In the genomic region with DNA sequence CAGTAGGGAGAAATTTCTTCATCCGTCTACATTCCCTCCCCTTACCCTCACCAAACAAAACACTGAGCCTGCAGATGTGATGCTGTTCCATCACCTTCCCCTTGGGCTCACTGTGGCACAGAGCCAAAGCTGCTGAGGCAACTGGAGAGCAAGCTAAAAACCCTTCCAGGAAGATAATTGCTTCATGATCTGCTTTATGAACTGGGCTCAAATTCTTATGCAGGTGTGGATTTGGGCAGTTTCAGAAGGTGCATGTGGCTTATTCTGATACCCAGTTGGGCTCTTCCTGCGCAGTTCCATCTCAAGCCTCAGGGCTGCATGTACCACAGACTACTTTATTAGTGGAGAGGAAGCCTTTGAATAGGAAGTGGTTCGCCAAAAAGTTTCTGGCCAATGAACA, we compare ENCODE assay signal across 10 cellular contexts. TPM values are rescaled to one million over a fixed set of nuclear protein-coding genes. Genes with fewer than 3 reads are reported as not detected.
DNase-seq lines count a peak whose midpoint lies in the region; ATAC-seq and TF ChIP-seq lines count a peak whose summit lies in the region.
"Had no signal": no experiment of that assay in that cellular context is flagged by ENCODE, and none has a peak within 500 bp of the region (broad histone marks: within the 10 kb centered on the region; RNA-seq: fewer than 3 reads in every experiment).

No MANE protein-coding gene starts in this region.

- TF ChIP-seq CTCF in GM12865 (IDR thresholded peaks at IDR 0.05; ENCODE audit: insufficient read depth, low read depth, low read length, missing control alignments) = no peak
- TF ChIP-seq CTCF in Panc1 (IDR thresholded peaks at IDR 0.05) = no peak

- intact Hi-C loops in Panc1 (cut with micrococcal nuclease; ENCODE audit: unreplicated experiment) = no loop called here

- POLR2A ChIA-PET in Panc1 (lab: Charles Lee) = no interaction called here

- H3K27ac ChIP-seq in Panc1 (ENCODE audit: low read length) = no peak overlapping the region

- 0 out of 2 replicates have a peak, but pooled peaks cover 7% of the 10 kb centered on the region for H3K36me3 ChIP-seq in Panc1 (ENCODE audit: control insufficient read depth, insufficient read depth, low read length)

- CTCF ChIA-PET in Panc1 (lab: Charles Lee) = no interaction called here

- ATAC-seq in GM21786 (IDR thresholded peaks at IDR 0.05; ENCODE audit: unreplicated experiment) (peak; percentile 65), Panc1 (0 out of 2 replicates have a peak, but pooled peaks have one; percentile 32)

- H3K27me3 ChIP-seq in Panc1 (ENCODE audit: control insufficient read depth, insufficient read depth, low read length) = no peaks in the 10 kb centered on the region

- H3K4me3 ChIP-seq in GM12865 (ENCODE audit: low read depth, low read length) (no peak overlapping the region), Panc1 (ENCODE audit: low read depth in 2 of 2, low read length in 2 of 2) (no peak overlapping the region)

- in situ Hi-C loops in Panc1 (cut with HindIII; ENCODE audit: low pct_unique_long_range_greater_than_20kb, low sequenced_read_pairs) = no loop called here

- no peaks in the 10 kb centered on the region for H3K4me1 ChIP-seq in Panc1 (ENCODE audit: control insufficient read depth, insufficient read depth, low read length)

- no peaks in the 10 kb centered on the region for H3K9me3 ChIP-seq in Panc1 (ENCODE audit: control insufficient read depth, insufficient read depth, low read depth, low read length)

- DNase-seq in GM12865 (ENCODE audit: low read depth) (peak; percentile 67), Panc1 (ENCODE audit: low read depth, low spot score) (no peak), iris pigment epithelial cell (ENCODE audit: low read depth) (peak; percentile 55), DMS53 treated with DMSO at 0.1 percent for 48 hours (lab: John Stamatoyannopoulos, UW; ENCODE audit: unreplicated experiment) (no peak), kidney tubule cell (ENCODE audit: low spot score) (no peak)
- DNase-seq in central memory CD4-positive, alpha-beta T cell = no peak
- no peak for DNase-seq in activated naive CD4-positive, alpha-beta T cell treated with Interleukin-2 at 50 U/mL for 16 hours
- DNase-seq: H9, midbrain had no signal

- no TSS peak for BruUV-seq in Panc1 (replicated peaks; lab: Mats Ljungman, UMichigan)

RNA-seq across cellular contexts. Expression of a gene that starts 58.3 kb away (rescaled TPM):
- 52.7 TPM for total RNA-seq in Panc1 (2021; ENCODE audit: unreplicated experiment)
- 88.2 TPM for polyA plus RNA-seq in Panc1 (2012; ENCODE audit: insufficient read length)

RNA-seq across cellular contexts. Expression of a gene that starts 58.7 kb away (rescaled TPM):
- total RNA-seq in Panc1 (2021; ENCODE audit: unreplicated experiment) = 83.0 TPM
- 41.6 TPM for polyA plus RNA-seq in Panc1 (2012; ENCODE audit: insufficient read length)

Comparison
In these comparisons a context has a peak if more than half of its experiments do, and no peak if none do; other contexts are left out.
1. DNase-seq: peak in GM12865 (single experiment) and iris pigment epithelial cell (single experiment); none in Panc1 (single experiment), DMS53 treated with DMSO at 0.1 percent for 48 hours (single experiment), central memory CD4-positive, alpha-beta T cell (single experiment), kidney tubule cell (single experiment) and activated naive CD4-positive, alpha-beta T cell treated with Interleukin-2 at 50 U/mL for 16 hours (single experiment).